In the genomic region with DNA sequence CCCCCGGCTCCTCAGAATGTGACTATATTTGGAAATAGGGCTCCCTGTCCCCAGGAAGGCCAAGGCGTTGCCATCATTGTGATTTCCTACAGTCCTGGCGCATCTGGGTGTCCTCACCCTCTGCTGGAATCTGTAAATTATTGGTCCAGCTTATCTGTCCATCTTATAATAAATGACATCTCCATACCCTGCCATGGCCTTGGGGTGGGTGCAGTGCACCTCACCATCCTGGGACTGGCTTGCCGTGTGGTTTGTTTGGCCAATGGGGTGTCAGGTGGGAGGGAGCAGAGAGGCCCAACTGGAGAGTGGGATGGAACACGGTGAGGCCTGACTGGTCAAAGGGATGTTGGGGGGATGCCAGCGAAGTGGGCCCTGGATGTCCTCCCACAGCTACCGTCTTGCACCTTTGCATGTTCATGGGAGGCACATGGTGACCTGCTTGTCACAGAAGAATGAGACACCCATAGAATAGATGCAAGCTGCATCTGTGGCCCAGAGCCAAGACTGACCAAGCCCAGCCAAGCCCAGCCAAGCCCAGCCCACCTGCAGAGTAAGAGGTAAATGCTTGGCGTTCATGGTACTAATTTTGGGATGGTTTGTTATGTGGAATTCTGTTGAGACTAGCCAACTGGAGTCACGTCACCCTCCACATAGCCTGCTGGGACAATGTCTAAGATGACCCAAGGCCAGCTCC, we compare ENCODE assay signal across 3 cellular contexts.
TF ChIP-seq lines count a peak whose summit lies in the region.

No MANE protein-coding gene starts in this region.

TF ChIP-seq in SK-N-SH, 30 proteins besides CTCF, POLR2A, EP300 and RAD21 (continues in another document):
- TF ChIP-seq RXRA (IDR thresholded peaks at IDR 0.05; ENCODE audit: borderline replicate concordance, low read depth) (no peak), FOXM1 (IDR thresholded peaks at IDR 0.05; ENCODE audit: low read depth) (no peak), CHD2 (IDR thresholded peaks at IDR 0.05; ENCODE audit: low read length, partially characterized antibody) (no peak), NRF1 (IDR thresholded peaks at IDR 0.05; ENCODE audit: low read depth, low read length) (no peak), ELF1 (IDR thresholded peaks at IDR 0.05) (no peak), YY1 (IDR thresholded peaks at IDR 0.05; ENCODE audit: low read depth) (no peak), RCOR1 (IDR thresholded peaks at IDR 0.05; ENCODE audit: low read length) (no peak), SMC3 (IDR thresholded peaks at IDR 0.05; ENCODE audit: low read depth, low read length) (no peak)
- TF ChIP-seq, protein P1, sequence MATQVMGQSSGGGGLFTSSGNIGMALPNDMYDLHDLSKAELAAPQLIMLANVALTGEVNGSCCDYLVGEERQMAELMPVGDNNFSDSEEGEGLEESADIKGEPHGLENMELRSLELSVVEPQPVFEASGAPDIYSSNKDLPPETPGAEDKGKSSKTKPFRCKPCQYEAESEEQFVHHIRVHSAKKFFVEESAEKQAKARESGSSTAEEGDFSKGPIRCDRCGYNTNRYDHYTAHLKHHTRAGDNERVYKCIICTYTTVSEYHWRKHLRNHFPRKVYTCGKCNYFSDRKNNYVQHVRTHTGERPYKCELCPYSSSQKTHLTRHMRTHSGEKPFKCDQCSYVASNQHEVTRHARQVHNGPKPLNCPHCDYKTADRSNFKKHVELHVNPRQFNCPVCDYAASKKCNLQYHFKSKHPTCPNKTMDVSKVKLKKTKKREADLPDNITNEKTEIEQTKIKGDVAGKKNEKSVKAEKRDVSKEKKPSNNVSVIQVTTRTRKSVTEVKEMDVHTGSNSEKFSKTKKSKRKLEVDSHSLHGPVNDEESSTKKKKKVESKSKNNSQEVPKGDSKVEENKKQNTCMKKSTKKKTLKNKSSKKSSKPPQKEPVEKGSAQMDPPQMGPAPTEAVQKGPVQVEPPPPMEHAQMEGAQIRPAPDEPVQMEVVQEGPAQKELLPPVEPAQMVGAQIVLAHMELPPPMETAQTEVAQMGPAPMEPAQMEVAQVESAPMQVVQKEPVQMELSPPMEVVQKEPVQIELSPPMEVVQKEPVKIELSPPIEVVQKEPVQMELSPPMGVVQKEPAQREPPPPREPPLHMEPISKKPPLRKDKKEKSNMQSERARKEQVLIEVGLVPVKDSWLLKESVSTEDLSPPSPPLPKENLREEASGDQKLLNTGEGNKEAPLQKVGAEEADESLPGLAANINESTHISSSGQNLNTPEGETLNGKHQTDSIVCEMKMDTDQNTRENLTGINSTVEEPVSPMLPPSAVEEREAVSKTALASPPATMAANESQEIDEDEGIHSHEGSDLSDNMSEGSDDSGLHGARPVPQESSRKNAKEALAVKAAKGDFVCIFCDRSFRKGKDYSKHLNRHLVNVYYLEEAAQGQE (IDR thresholded peaks at IDR 0.05; ENCODE audit: low read depth, low read length): no peak
- TF ChIP-seq, protein P2, sequence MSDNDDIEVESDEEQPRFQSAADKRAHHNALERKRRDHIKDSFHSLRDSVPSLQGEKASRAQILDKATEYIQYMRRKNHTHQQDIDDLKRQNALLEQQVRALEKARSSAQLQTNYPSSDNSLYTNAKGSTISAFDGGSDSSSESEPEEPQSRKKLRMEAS (IDR thresholded peaks at IDR 0.05; ENCODE audit: low read depth): no peak
- TF ChIP-seq, protein P3, sequence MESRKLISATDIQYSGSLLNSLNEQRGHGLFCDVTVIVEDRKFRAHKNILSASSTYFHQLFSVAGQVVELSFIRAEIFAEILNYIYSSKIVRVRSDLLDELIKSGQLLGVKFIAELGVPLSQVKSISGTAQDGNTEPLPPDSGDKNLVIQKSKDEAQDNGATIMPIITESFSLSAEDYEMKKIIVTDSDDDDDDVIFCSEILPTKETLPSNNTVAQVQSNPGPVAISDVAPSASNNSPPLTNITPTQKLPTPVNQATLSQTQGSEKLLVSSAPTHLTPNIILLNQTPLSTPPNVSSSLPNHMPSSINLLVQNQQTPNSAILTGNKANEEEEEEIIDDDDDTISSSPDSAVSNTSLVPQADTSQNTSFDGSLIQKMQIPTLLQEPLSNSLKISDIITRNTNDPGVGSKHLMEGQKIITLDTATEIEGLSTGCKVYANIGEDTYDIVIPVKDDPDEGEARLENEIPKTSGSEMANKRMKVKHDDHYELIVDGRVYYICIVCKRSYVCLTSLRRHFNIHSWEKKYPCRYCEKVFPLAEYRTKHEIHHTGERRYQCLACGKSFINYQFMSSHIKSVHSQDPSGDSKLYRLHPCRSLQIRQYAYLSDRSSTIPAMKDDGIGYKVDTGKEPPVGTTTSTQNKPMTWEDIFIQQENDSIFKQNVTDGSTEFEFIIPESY (IDR thresholded peaks at IDR 0.05; ENCODE audit: borderline replicate concordance, low read depth): no peak
- TF ChIP-seq, protein P4, sequence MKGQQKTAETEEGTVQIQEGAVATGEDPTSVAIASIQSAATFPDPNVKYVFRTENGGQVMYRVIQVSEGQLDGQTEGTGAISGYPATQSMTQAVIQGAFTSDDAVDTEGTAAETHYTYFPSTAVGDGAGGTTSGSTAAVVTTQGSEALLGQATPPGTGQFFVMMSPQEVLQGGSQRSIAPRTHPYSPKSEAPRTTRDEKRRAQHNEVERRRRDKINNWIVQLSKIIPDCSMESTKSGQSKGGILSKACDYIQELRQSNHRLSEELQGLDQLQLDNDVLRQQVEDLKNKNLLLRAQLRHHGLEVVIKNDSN (IDR thresholded peaks at IDR 0.05; ENCODE audit: borderline replicate concordance, low read depth): no peak

TF ChIP-seq in SK-N-SH treated with all-trans-retinoic acid at 6 μM for 48 hours, 23 proteins besides CTCF, POLR2A, EP300 and RAD21:
- no peak for TF ChIP-seq TCF4 (CRISPR knock-in tag; IDR thresholded peaks at IDR 0.05; ENCODE audit: borderline replicate concordance)
- TF ChIP-seq SNAI2 (CRISPR knock-in tag; IDR thresholded peaks at IDR 0.05): no peak
- TF ChIP-seq ISL1 (CRISPR knock-in tag; IDR thresholded peaks at IDR 0.05): no peak
- TF ChIP-seq TOX (CRISPR knock-in tag; IDR thresholded peaks at IDR 0.05; ENCODE audit: borderline replicate concordance): no peak
- TF ChIP-seq, protein P5, sequence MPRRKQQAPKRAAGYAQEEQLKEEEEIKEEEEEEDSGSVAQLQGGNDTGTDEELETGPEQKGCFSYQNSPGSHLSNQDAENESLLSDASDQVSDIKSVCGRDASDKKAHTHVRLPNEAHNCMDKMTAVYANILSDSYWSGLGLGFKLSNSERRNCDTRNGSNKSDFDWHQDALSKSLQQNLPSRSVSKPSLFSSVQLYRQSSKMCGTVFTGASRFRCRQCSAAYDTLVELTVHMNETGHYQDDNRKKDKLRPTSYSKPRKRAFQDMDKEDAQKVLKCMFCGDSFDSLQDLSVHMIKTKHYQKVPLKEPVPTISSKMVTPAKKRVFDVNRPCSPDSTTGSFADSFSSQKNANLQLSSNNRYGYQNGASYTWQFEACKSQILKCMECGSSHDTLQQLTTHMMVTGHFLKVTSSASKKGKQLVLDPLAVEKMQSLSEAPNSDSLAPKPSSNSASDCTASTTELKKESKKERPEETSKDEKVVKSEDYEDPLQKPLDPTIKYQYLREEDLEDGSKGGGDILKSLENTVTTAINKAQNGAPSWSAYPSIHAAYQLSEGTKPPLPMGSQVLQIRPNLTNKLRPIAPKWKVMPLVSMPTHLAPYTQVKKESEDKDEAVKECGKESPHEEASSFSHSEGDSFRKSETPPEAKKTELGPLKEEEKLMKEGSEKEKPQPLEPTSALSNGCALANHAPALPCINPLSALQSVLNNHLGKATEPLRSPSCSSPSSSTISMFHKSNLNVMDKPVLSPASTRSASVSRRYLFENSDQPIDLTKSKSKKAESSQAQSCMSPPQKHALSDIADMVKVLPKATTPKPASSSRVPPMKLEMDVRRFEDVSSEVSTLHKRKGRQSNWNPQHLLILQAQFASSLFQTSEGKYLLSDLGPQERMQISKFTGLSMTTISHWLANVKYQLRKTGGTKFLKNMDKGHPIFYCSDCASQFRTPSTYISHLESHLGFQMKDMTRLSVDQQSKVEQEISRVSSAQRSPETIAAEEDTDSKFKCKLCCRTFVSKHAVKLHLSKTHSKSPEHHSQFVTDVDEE (CRISPR knock-in tag; IDR thresholded peaks at IDR 0.05): no peak
- TF ChIP-seq PPARA (CRISPR knock-in tag; IDR thresholded peaks at IDR 0.05; ENCODE audit: borderline replicate concordance): no peak
- no peak for TF ChIP-seq ZNF8 (CRISPR knock-in tag; IDR thresholded peaks at IDR 0.05)
- no peak for TF ChIP-seq OSR1 (CRISPR knock-in tag; IDR thresholded peaks at IDR 0.05)
- TF ChIP-seq, protein P6, sequence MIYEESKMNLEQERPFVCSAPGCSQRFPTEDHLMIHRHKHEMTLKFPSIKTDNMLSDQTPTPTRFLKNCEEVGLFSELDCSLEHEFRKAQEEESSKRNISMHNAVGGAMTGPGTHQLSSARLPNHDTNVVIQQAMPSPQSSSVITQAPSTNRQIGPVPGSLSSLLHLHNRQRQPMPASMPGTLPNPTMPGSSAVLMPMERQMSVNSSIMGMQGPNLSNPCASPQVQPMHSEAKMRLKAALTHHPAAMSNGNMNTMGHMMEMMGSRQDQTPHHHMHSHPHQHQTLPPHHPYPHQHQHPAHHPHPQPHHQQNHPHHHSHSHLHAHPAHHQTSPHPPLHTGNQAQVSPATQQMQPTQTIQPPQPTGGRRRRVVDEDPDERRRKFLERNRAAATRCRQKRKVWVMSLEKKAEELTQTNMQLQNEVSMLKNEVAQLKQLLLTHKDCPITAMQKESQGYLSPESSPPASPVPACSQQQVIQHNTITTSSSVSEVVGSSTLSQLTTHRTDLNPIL (CRISPR knock-in tag; IDR thresholded peaks at IDR 0.05; ENCODE audit: low read depth): no peak
- TF ChIP-seq GLIS3 (CRISPR knock-in tag; IDR thresholded peaks at IDR 0.05): no peak
- TF ChIP-seq, protein P7, sequence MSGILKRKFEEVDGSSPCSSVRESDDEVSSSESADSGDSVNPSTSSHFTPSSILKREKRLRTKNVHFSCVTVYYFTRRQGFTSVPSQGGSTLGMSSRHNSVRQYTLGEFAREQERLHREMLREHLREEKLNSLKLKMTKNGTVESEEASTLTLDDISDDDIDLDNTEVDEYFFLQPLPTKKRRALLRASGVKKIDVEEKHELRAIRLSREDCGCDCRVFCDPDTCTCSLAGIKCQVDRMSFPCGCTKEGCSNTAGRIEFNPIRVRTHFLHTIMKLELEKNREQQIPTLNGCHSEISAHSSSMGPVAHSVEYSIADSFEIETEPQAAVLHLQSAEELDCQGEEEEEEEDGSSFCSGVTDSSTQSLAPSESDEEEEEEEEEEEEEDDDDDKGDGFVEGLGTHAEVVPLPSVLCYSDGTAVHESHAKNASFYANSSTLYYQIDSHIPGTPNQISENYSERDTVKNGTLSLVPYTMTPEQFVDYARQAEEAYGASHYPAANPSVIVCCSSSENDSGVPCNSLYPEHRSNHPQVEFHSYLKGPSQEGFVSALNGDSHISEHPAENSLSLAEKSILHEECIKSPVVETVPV (CRISPR knock-in tag; IDR thresholded peaks at IDR 0.05): no peak

TF ChIP-seq in GM23338, 12 proteins besides CTCF, POLR2A, EP300 and RAD21 (continues in another document):
- no peak for TF ChIP-seq ZNF114 (CRISPR knock-in tag; IDR thresholded peaks at IDR 0.05)
- no peak for TF ChIP-seq CREB1 (CRISPR knock-in tag; IDR thresholded peaks at IDR 0.05; ENCODE audit: low read depth)
- no peak for TF ChIP-seq POLR2AphosphoS5 (IDR thresholded peaks at IDR 0.05; ENCODE audit: low read depth)
- TF ChIP-seq EZH2 (IDR thresholded peaks at IDR 0.05; ENCODE audit: low read depth, unreplicated experiment): no peak
- no peak for TF ChIP-seq JUNB (IDR thresholded peaks at IDR 0.05; ENCODE audit: unreplicated experiment)
- TF ChIP-seq, protein P1 (IDR thresholded peaks at IDR 0.05; ENCODE audit: unreplicated experiment): no peak
- TF ChIP-seq STAT1 (IDR thresholded peaks at IDR 0.05; ENCODE audit: unreplicated experiment): no peak
- TF ChIP-seq, protein P8, sequence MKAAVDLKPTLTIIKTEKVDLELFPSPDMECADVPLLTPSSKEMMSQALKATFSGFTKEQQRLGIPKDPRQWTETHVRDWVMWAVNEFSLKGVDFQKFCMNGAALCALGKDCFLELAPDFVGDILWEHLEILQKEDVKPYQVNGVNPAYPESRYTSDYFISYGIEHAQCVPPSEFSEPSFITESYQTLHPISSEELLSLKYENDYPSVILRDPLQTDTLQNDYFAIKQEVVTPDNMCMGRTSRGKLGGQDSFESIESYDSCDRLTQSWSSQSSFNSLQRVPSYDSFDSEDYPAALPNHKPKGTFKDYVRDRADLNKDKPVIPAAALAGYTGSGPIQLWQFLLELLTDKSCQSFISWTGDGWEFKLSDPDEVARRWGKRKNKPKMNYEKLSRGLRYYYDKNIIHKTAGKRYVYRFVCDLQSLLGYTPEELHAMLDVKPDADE (IDR thresholded peaks at IDR 0.05): no peak
- no peak for TF ChIP-seq EZH2phosphoT487 (IDR thresholded peaks at IDR 0.05; ENCODE audit: unreplicated experiment)
- TF ChIP-seq NANOG (IDR thresholded peaks at IDR 0.05; ENCODE audit: borderline replicate concordance): no peak
